9 cellular contexts compared by ENCODE assay signal in genomic region chr1:228490120-228491078, GRCh38. TPM values are rescaled to one million over a fixed set of nuclear protein-coding genes. Genes with fewer than 3 reads are reported as not detected.
DNase-seq lines count a peak whose midpoint lies in the region; ATAC-seq and TF ChIP-seq lines count a peak whose summit lies in the region.
"Had no signal": no experiment of that assay in that cellular context is flagged by ENCODE, and none has a peak within 500 bp of the region (broad histone marks: within the 10 kb centered on the region; RNA-seq: fewer than 3 reads in every experiment).

No MANE protein-coding gene starts in this region.

- H3K27ac Mint-ChIP-seq in activated naive CD4-positive, alpha-beta T cell treated with anti-CD3 and anti-CD28 coated beads for 36 hours = peak overlapping the region; percentile 85
- peak overlapping the region; percentile 89 for H3K27ac Mint-ChIP-seq in stimulated activated effector memory CD8-positive, alpha-beta T cell treated with anti-CD3 and anti-CD28 coated beads, Interleukin-12 subunit alpha, Interleukin-12 subunit beta, amount 100 ng/mL, for 72 hours

- peaks cover 33% of the 10 kb centered on the region for H3K4me1 Mint-ChIP-seq in activated naive CD4-positive, alpha-beta T cell treated with anti-CD3 and anti-CD28 coated beads for 36 hours (ENCODE audit: low read depth)
- H3K4me1 Mint-ChIP-seq in stimulated activated effector memory CD8-positive, alpha-beta T cell treated with anti-CD3 and anti-CD28 coated beads, Interleukin-12 subunit alpha, Interleukin-12 subunit beta, amount 100 ng/mL, for 72 hours = peaks cover 50% of the 10 kb centered on the region

- peaks cover 15 to 27% of the 10 kb centered on the region in 2 donors for H3K4me1 ChIP-seq in ascending aorta

- H3K27ac ChIP-seq in ascending aorta = no peak overlapping the region
- H3K27ac ChIP-seq: HL-60 had no signal

- CTCF ChIA-PET in activated naive CD4-positive, alpha-beta T cell treated with anti-CD3 and anti-CD28 coated beads for 36 hours (lab: Charles Lee) = interaction anchor here (1.6 kb wide), 1 partner anchor 10 kb away, joined by 6 read pairs; no protein-coding TSS in a partner anchor

- H3K9me3 ChIP-seq in ascending aorta = no peaks in the 10 kb centered on the region

- no peak for ATAC-seq in stimulated activated effector memory CD8-positive, alpha-beta T cell treated with anti-CD3 and anti-CD28 coated beads, Interleukin-12 subunit alpha, Interleukin-12 subunit beta, amount 100 ng/mL, for 72 hours
- no peak for ATAC-seq in GM18520 (IDR thresholded peaks at IDR 0.05; ENCODE audit: unreplicated experiment)

- H3K4me3 ChIP-seq in choroid plexus epithelial cell (ENCODE audit: low read depth, low read length) (no peak overlapping the region), ascending aorta (no peak overlapping the region)

- no peaks in the 10 kb centered on the region for H3K27me3 Mint-ChIP-seq in activated naive CD4-positive, alpha-beta T cell treated with anti-CD3 and anti-CD28 coated beads for 36 hours (ENCODE audit: low read depth)

- no peak for TF ChIP-seq CTCF in choroid plexus epithelial cell (conservative IDR thresholded peaks at IDR 0.05; ENCODE audit: low read depth, low read length)
- no peak for TF ChIP-seq CTCF in ascending aorta (IDR thresholded peaks at IDR 0.05)

- no peaks in the 10 kb centered on the region for H3K9me3 Mint-ChIP-seq in activated naive CD4-positive, alpha-beta T cell treated with anti-CD3 and anti-CD28 coated beads for 36 hours
- no peaks in the 10 kb centered on the region for H3K9me3 Mint-ChIP-seq in stimulated activated effector memory CD8-positive, alpha-beta T cell treated with anti-CD3 and anti-CD28 coated beads, Interleukin-12 subunit alpha, Interleukin-12 subunit beta, amount 100 ng/mL, for 72 hours

- peak; percentile 78 for DNase-seq in activated naive CD4-positive, alpha-beta T cell treated with anti-CD3 and anti-CD28 coated beads for 36 hours
- no peak for DNase-seq in activated naive CD4-positive, alpha-beta T cell treated with anti-CD3 and anti-CD28 coated beads, Interleukin-2, amount 50 U/mL, for 16 hours
- DNase-seq in NCI-H510A (lab: John Stamatoyannopoulos, UW) (peak; percentile 68), choroid plexus epithelial cell (ENCODE audit: low read depth) (peak; percentile 63), ascending aorta (ENCODE audit: low spot score in 2 of 2) (no peak), retina (no peak)
- no peak for DNase-seq in stimulated activated effector memory CD8-positive, alpha-beta T cell treated with anti-CD3 and anti-CD28 coated beads, Interleukin-12 subunit alpha, Interleukin-12 subunit beta, amount 100 ng/mL, for 72 hours (ENCODE audit: low spot score in 2 of 2)

- peak overlapping the region; percentile 89 for H3K4me3 Mint-ChIP-seq in activated naive CD4-positive, alpha-beta T cell treated with anti-CD3 and anti-CD28 coated beads for 36 hours
- H3K4me3 Mint-ChIP-seq in stimulated activated effector memory CD8-positive, alpha-beta T cell treated with anti-CD3 and anti-CD28 coated beads, Interleukin-12 subunit alpha, Interleukin-12 subunit beta, amount 100 ng/mL, for 72 hours = peak overlapping the region; percentile 89

- peaks cover 30 to 42% of the 10 kb centered on the region in 2 donors for H3K36me3 ChIP-seq in ascending aorta

- H3K36me3 Mint-ChIP-seq in activated naive CD4-positive, alpha-beta T cell treated with anti-CD3 and anti-CD28 coated beads for 36 hours (ENCODE audit: low read depth) = peaks cover 44% of the 10 kb centered on the region
- H3K36me3 Mint-ChIP-seq in stimulated activated effector memory CD8-positive, alpha-beta T cell treated with anti-CD3 and anti-CD28 coated beads, Interleukin-12 subunit alpha, Interleukin-12 subunit beta, amount 100 ng/mL, for 72 hours = peaks cover 84% of the 10 kb centered on the region

- intact Hi-C loops in activated naive CD4-positive, alpha-beta T cell treated with anti-CD3 and anti-CD28 coated beads for 36 hours (cut with micrococcal nuclease) = no loop called here
- intact Hi-C loops in ascending aorta (cut with DNase I) = no loop called here

- H3K27me3 ChIP-seq in ascending aorta = no peaks in the 10 kb centered on the region

RNA-seq across cellular contexts. Expression of gene RNF187, which starts 3.2 kb away (rescaled TPM):
- total RNA-seq in activated naive CD4-positive, alpha-beta T cell treated with anti-CD3 and anti-CD28 coated beads for 36 hours = 100 to 1,000 TPM; 112 to 116 TPM
- 24.3 TPM for total RNA-seq in ascending aorta

Comparison
In these comparisons a context has a peak if more than half of its experiments do, and no peak if none do; other contexts are left out.
1. DNase-seq: peak in activated naive CD4-positive, alpha-beta T cell treated with anti-CD3 and anti-CD28 coated beads for 36 hours (single experiment), NCI-H510A (single experiment) and choroid plexus epithelial cell (single experiment); none in activated naive CD4-positive, alpha-beta T cell treated with anti-CD3 and anti-CD28 coated beads, Interleukin-2, amount 50 U/mL, for 16 hours (single experiment), stimulated activated effector memory CD8-positive, alpha-beta T cell treated with anti-CD3 and anti-CD28 coated beads, Interleukin-12 subunit alpha, Interleukin-12 subunit beta, amount 100 ng/mL, for 72 hours (0 of 2), ascending aorta (0 of 2) and retina (single experiment).